In genomic region chr17:28946239-28946638, GRCh38 we compare ENCODE assay signal across 10 cellular contexts.
A peak's percentile ranks its signal among the peaks of the same experiment; 100 is the strongest.
DNase-seq lines count a peak whose midpoint lies in the region; ATAC-seq and TF ChIP-seq lines count a peak whose summit lies in the region.
"Had no signal": no experiment of that assay in that cellular context is flagged by ENCODE, and none has a peak within 500 bp of the region (broad histone marks: within the 10 kb centered on the region; RNA-seq: fewer than 3 reads in every experiment).

No MANE protein-coding gene starts in this region.

- DNase-seq in NCI-H69 (lab: John Stamatoyannopoulos, UW) (peak; percentile 27), nephron progenitor cell (no peak), UCSD-AML1 (lab: John Stamatoyannopoulos, UW; ENCODE audit: unreplicated experiment) (no peak), hypothalamus (lab: John Stamatoyannopoulos, UW) (no peak)
- DNase-seq in central memory CD8-positive, alpha-beta T cell (ENCODE audit: low spot score in 2 of 2), result no peak
- DNase-seq: amygdala, retina had no signal

- peak overlapping the region; percentile 56 for H3K4me3 Mint-ChIP-seq in central memory CD8-positive, alpha-beta T cell
- no peak overlapping the region for H3K4me3 Mint-ChIP-seq in nephron progenitor cell

- TF ChIP-seq CTCF in C4-2B (conservative IDR thresholded peaks at IDR 0.05), result no peak
- TF ChIP-seq CTCF in nephron progenitor cell (IDR thresholded peaks at IDR 0.05), result no peak

- H3K9me3 Mint-ChIP-seq in central memory CD8-positive, alpha-beta T cell, result no peaks in the 10 kb centered on the region
- no peaks in the 10 kb centered on the region for H3K9me3 Mint-ChIP-seq in nephron progenitor cell

- ATAC-seq in central memory CD8-positive, alpha-beta T cell (replicated peaks; ENCODE audit: extremely low read depth, poor library complexity, severe bottlenecking), result no peak
- ATAC-seq in GM21528 (IDR thresholded peaks at IDR 0.05; ENCODE audit: low FRiP score, unreplicated experiment) (no peak), GM18502 (IDR thresholded peaks at IDR 0.05; ENCODE audit: poor library complexity, unreplicated experiment) (no peak)

- peak overlapping the region; percentile 100 for H3K27ac ChIP-seq in C4-2B

- no peaks in the 10 kb centered on the region for H3K27me3 Mint-ChIP-seq in central memory CD8-positive, alpha-beta T cell
- H3K27me3 Mint-ChIP-seq in nephron progenitor cell (ENCODE audit: low read depth, poor library complexity), result no peaks in the 10 kb centered on the region

- H3K27ac Mint-ChIP-seq in central memory CD8-positive, alpha-beta T cell (ENCODE audit: low read depth), result peak overlapping the region; percentile 97
- peak overlapping the region; percentile 60 for H3K27ac Mint-ChIP-seq in nephron progenitor cell

- peaks cover 32% of the 10 kb centered on the region for H3K36me3 Mint-ChIP-seq in central memory CD8-positive, alpha-beta T cell (ENCODE audit: insufficient read depth)
- peaks cover 49% of the 10 kb centered on the region for H3K36me3 Mint-ChIP-seq in nephron progenitor cell (ENCODE audit: low read depth)

- H3K4me1 Mint-ChIP-seq in central memory CD8-positive, alpha-beta T cell, result peaks cover 52% of the 10 kb centered on the region
- H3K4me1 Mint-ChIP-seq in nephron progenitor cell, result peaks cover 37% of the 10 kb centered on the region
